1 cellular context compared by ENCODE assay signal in the genomic region with DNA sequence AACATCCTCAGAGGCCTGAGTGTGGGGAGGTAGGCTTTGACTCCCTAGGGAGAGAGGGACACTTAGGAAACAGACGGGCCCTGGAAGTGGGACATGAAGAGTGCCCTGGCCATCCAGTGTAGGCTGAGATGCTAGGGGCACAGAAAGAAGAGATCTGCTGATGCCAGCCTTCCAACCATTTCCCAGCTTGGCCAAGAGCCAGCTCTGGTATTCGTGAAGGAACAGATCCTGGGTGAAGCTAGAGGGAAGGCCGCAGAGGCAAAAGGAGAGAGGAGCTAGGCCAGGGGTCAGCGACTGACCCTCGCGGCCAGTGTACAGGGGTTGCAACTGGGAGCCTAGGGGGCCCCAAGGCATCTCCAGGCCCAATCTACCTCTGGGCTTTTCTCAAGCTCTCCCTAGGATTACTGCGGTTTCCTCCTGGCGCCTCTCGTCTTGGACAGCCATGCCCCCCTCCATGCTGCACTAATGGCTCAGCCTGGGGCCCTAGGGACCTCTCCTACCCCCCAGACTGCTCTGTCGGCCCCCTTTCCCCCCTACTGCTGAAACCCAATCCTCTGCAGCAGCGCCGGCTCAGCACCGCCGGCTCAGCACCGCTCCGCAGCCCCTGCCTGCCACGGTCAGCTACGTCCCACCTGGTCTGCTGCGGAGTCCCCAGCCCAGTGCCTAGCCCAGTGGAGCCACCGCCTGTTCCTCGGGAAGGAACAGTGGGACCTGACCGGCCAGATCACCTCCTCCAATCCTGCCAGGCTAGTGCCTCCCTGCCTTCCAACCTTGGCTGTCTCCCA.
TF ChIP-seq lines count a peak whose summit lies in the region.

Gene ASIC3 (plus strand): TSS at position 553 of the 785 bp plus-strand sequence. CDS start 355 bp downstream, outside the sequence.

TF ChIP-seq in K562, 482 proteins besides CTCF, POLR2A, EP300 and RAD21:
- TF ChIP-seq CHD1 (IDR thresholded peaks at IDR 0.05; ENCODE audit: low read length): no peak
- TF ChIP-seq POLR2G (IDR thresholded peaks at IDR 0.05; ENCODE audit: low read depth, low read length): 0 out of 2 replicates have a peak, but pooled peaks have one; percentile 56
- 0 out of 2 replicates have a peak, but pooled peaks have one; percentile 18 for TF ChIP-seq ZBTB33 (CRISPR knock-in tag; IDR thresholded peaks at IDR 0.05)
- no peak for TF ChIP-seq HNRNPUL1 (IDR thresholded peaks at IDR 0.05; ENCODE audit: low read length)
- TF ChIP-seq NFIC (IDR thresholded peaks at IDR 0.05): peak; percentile 78
- no peak for TF ChIP-seq PHF8 (IDR thresholded peaks at IDR 0.05; ENCODE audit: borderline replicate concordance, low read length)
